8 cellular contexts compared by ENCODE assay signal in genomic region chr1:42682739-42683529, GRCh38.
A peak's percentile ranks its signal among the peaks of the same experiment; 100 is the strongest.
DNase-seq lines count a peak whose midpoint lies in the region; ATAC-seq and TF ChIP-seq lines count a peak whose summit lies in the region.

No MANE protein-coding gene starts in this region.

- TF ChIP-seq CTCF in RWPE2 (IDR thresholded peaks at IDR 0.05; ENCODE audit: poor library complexity, severe bottlenecking) = no peak

- peak overlapping the region; percentile 78 to 98 (median 93) for H3K27ac ChIP-seq in BLaER1 treated with 17β-estradiol and CSF1 and Interleukin-3, amounts not matched to agents 10 nM and 100 nM
- H3K27ac ChIP-seq in RWPE2 (ENCODE audit: poor library complexity, severe bottlenecking) = peak overlapping the region; percentile 81
- peak overlapping the region; percentile 38 for H3K27ac ChIP-seq in subcutaneous abdominal adipose tissue (ENCODE audit: low read depth, low read length)

- no peak for DNase-seq in RWPE2 (ENCODE audit: low spot score)
- DNase-seq in activated gamma-delta T cell (lab: John Stamatoyannopoulos, UW) = peak; percentile 61
- DNase-seq in foreskin melanocyte = peak; percentile 40

- H3K4me1 ChIP-seq in BLaER1 treated with 17β-estradiol and CSF1 and Interleukin-3, amounts not matched to agents 10 nM and 100 nM = peaks cover 61 to 67% (median 64%) of the 10 kb centered on the region in 10 experiments
- peaks cover 32% of the 10 kb centered on the region for H3K4me1 ChIP-seq in RWPE2 (ENCODE audit: insufficient read depth, poor library complexity, severe bottlenecking)
- peaks cover 49% of the 10 kb centered on the region for H3K4me1 ChIP-seq in neuron (ENCODE audit: insufficient read depth, low read length)
- peaks cover 0 to 68% (median 60%) of the 10 kb centered on the region in 5 donors for H3K4me1 ChIP-seq in subcutaneous abdominal adipose tissue (ENCODE audit: control insufficient read depth in 5 of 5, insufficient read depth in 5 of 5, low read length in 5 of 5)

- H3K4me3 ChIP-seq in BLaER1 treated with 17β-estradiol and CSF1 and Interleukin-3, amounts not matched to agents 10 nM and 100 nM = peak overlapping the region; percentile 79 to 98 (median 94)
- H3K4me3 ChIP-seq in RWPE2 (ENCODE audit: severe bottlenecking) (peak overlapping the region; percentile 56), neuron (ENCODE audit: low read length) (peak overlapping the region; percentile 64), subcutaneous abdominal adipose tissue (ENCODE audit: low read depth in 1 of 5, low read length in 5 of 5) (peak overlapping the region; percentile 67 to 82 (median 76))

- no peak overlapping the region for H2AFZ ChIP-seq in neuron (ENCODE audit: low read depth, low read length)

- peaks cover 45 to 53% (median 50%) of the 10 kb centered on the region in 11 experiments for H3K36me3 ChIP-seq in BLaER1 treated with 17β-estradiol and CSF1 and Interleukin-3, amounts not matched to agents 10 nM and 100 nM
- H3K36me3 ChIP-seq in RWPE2 (ENCODE audit: low read depth) (peaks cover 50% of the 10 kb centered on the region), neuron (ENCODE audit: insufficient read depth, low read length) (peaks cover 35% of the 10 kb centered on the region), subcutaneous abdominal adipose tissue (ENCODE audit: control insufficient read depth in 5 of 5, insufficient read depth in 5 of 5, low read length in 5 of 5) (peaks cover 0 to 8% (median 4%) of the 10 kb centered on the region in 5 donors)

- peaks cover 50 to 53% (median 52%) of the 10 kb centered on the region in 11 experiments for H4K20me1 ChIP-seq in BLaER1 treated with 17β-estradiol and CSF1 and Interleukin-3, amounts not matched to agents 10 nM and 100 nM

- ATAC-seq in GM19351 (IDR thresholded peaks at IDR 0.05; ENCODE audit: unreplicated experiment) (peak; percentile 46), HG03520 (IDR thresholded peaks at IDR 0.05; ENCODE audit: unreplicated experiment) (peak; percentile 30), RWPE2 (ENCODE audit: low read depth) (peak; percentile 13; the same call in 2 of the 3 replicates)

- peak overlapping the region; percentile 89 to 97 (median 93) for H3K9ac ChIP-seq in BLaER1 treated with 17β-estradiol and CSF1 and Interleukin-3, amounts not matched to agents 10 nM and 100 nM
- H3K9ac ChIP-seq in subcutaneous abdominal adipose tissue (ENCODE audit: low read length in 5 of 5) = peak overlapping the region; percentile 12 to 88 (median 52)

- H3K9me3 ChIP-seq in BLaER1 treated with 17β-estradiol and CSF1 and Interleukin-3, amounts not matched to agents 10 nM and 100 nM (replicated peaks in 1 of 11) = no peaks in the 10 kb centered on the region
- H3K9me3 ChIP-seq in RWPE2 (ENCODE audit: severe bottlenecking) (no peaks in the 10 kb centered on the region), neuron (ENCODE audit: low read length) (no peaks in the 10 kb centered on the region), subcutaneous abdominal adipose tissue (ENCODE audit: control insufficient read depth in 5 of 5, low read length in 5 of 5) (no peaks in the 10 kb centered on the region)

- H3K4me2 ChIP-seq in BLaER1 treated with 17β-estradiol and CSF1 and Interleukin-3, amounts not matched to agents 10 nM and 100 nM = peak overlapping the region; percentile 85 to 99 (median 93)

- H3K27me3 ChIP-seq in BLaER1 treated with 17β-estradiol and CSF1 and Interleukin-3, amounts not matched to agents 10 nM and 100 nM = no peaks in the 10 kb centered on the region
- no peaks in the 10 kb centered on the region for H3K27me3 ChIP-seq in RWPE2 (ENCODE audit: insufficient read depth, poor library complexity, severe bottlenecking)
- H3K27me3 ChIP-seq in neuron (ENCODE audit: insufficient read depth, low read length) = no peaks in the 10 kb centered on the region
- H3K27me3 ChIP-seq in subcutaneous abdominal adipose tissue (ENCODE audit: control insufficient read depth in 5 of 5, insufficient read depth in 4 of 5, low read length in 5 of 5) = no peaks in the 10 kb centered on the region

Comparison
In these comparisons a context has a peak if more than half of its experiments do, and no peak if none do; other contexts are left out.
1. H3K27ac ChIP-seq: peak in every context shown above with its lines; median percentile 93 in BLaER1 treated with 17β-estradiol and CSF1 and Interleukin-3, amounts not matched to agents 10 nM and 100 nM; 81 in RWPE2; 38 in subcutaneous abdominal adipose tissue.